Comparison of ENCODE assay signal across 17 cellular contexts in the genomic region with DNA sequence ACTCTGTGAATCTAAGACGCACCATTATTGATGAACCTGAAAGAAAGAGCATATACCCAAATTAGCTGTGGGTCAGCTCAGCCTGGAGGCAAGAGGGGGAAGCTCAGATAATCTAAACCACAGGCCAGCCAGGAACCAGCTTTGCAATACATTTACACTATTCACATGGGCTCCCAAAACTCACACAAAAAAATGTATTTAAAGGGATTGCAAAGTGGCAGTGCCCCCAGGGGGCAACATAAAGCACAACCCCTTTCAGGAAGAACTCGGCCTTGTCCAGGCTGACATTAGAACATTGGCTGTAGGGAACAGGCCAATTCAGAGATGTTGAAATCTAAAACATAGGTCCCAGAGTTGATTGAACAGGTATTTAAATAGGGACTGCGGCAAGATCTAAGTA. TPM values are rescaled to one million over a fixed set of nuclear protein-coding genes. Genes with fewer than 3 reads are reported as not detected.
DNase-seq lines count a peak whose midpoint lies in the region; ATAC-seq and TF ChIP-seq lines count a peak whose summit lies in the region.
"Had no signal": no experiment of that assay in that cellular context is flagged by ENCODE, and none has a peak within 500 bp of the region (broad histone marks: within the 10 kb centered on the region; RNA-seq: fewer than 3 reads in every experiment).

No MANE protein-coding gene starts in this region.

- H2AK5ac ChIP-seq in IMR-90 (ENCODE audit: low read depth, low read length): no peak overlapping the region

- BruUV-seq in IMR-90 (replicated peaks; lab: Mats Ljungman, UMichigan): no TSS peak

- H3K9me1 ChIP-seq in IMR-90 (ENCODE audit: insufficient read depth, low read length): peaks cover 5% of the 10 kb centered on the region; the same call in 1 of the 2 replicates

- no peak overlapping the region for H2AK9ac ChIP-seq in IMR-90 (replicated peaks; ENCODE audit: low read depth, low read length, poor library complexity)

- no peak overlapping the region for H2BK120ac ChIP-seq in IMR-90 (ENCODE audit: low read depth, low read length)

- no peak overlapping the region for H2BK20ac ChIP-seq in IMR-90 (ENCODE audit: low read depth, low read length)

- H3K4me3 Mint-ChIP-seq in T-helper 2 cell treated with Interferon-gamma antibody and Interleukin-4, amounts not matched to agents 5 μg/mL and 100 μg/mL, for 36 hours: peak overlapping the region; percentile 42
- H3K4me3 Mint-ChIP-seq in activated CD4-positive, alpha-beta memory T cell treated with anti-CD3 and anti-CD28 coated beads, Interleukin-2, amount 10 ng/mL, durations not matched to agents 7 days and 5 days: no peak overlapping the region
- peak overlapping the region in 7 of 10 donors; percentile 52 to 83 (median 70) for H3K4me3 Mint-ChIP-seq in naive thymus-derived CD8-positive, alpha-beta T cell

- no peak overlapping the region for H2AFZ ChIP-seq in IMR-90 (replicated peaks; ENCODE audit: low read length, poor library complexity)

- peaks cover 9% of the 10 kb centered on the region for H3K36me3 Mint-ChIP-seq in T-helper 2 cell treated with Interferon-gamma antibody and Interleukin-4, amounts not matched to agents 5 μg/mL and 100 μg/mL, for 36 hours (ENCODE audit: low read depth)
- peaks cover 13% of the 10 kb centered on the region for H3K36me3 Mint-ChIP-seq in activated CD4-positive, alpha-beta memory T cell treated with anti-CD3 and anti-CD28 coated beads, Interleukin-2, amount 10 ng/mL, durations not matched to agents 7 days and 5 days (ENCODE audit: low read depth)
- no peaks in the 10 kb centered on the region for H3K36me3 Mint-ChIP-seq in naive thymus-derived CD8-positive, alpha-beta T cell

- in situ Hi-C loops in IMR-90 (cut with MboI; ENCODE audit: low sequenced_read_pairs): no loop called here

- 100% methylated on average over 1 of the region's 3 CpGs; no CpG with 5 or more reads in 1 of the 2 experiments for WGBS in IMR-90 (ENCODE audit: extremely low coverage in 2 of 2, insufficient read length in 1 of 2), 2 experiments

- no peak for DNase-seq in T-helper 2 cell treated with Interferon-gamma antibody and Interleukin-4, amounts not matched to agents 5 μg/mL and 100 μg/mL, for 36 hours (ENCODE audit: low spot score)
- DNase-seq in T-helper 2 cell (no peak), IMR-90 (no peak), KG1 (lab: John Stamatoyannopoulos, UW) (no peak)
- DNase-seq in activated CD4-positive, alpha-beta memory T cell treated with anti-CD3 and anti-CD28 coated beads, Interleukin-2, amount 10 ng/mL, durations not matched to agents 7 days and 5 days: peak; percentile 5
- no peak for DNase-seq in naive thymus-derived CD8-positive, alpha-beta T cell
- DNase-seq in NK-92 treated with Interleukin-12 subunit alpha and Interleukin-12 subunit beta, amount 100 ng/mL, for 24 hours (lab: John Stamatoyannopoulos, UW): no peak
- DNase-seq: aorta; dermis blood vessel endothelial cell; NCI-H187 treated with DMSO at 0.1 percent for 48 hours; NCI-H774; stimulated activated CD4-positive, alpha-beta T cell treated with anti-CD3 and anti-CD28 coated beads, Interleukin-12 subunit alpha, Interleukin-12 subunit beta, amount 100 ng/mL, for 4 hours had no signal

- H2BK15ac ChIP-seq in IMR-90 (ENCODE audit: low read depth, low read length): no peak overlapping the region

- intact Hi-C loops in IMR-90 (cut with micrococcal nuclease): no loop called here

- no peak for TF ChIP-seq CTCF in IMR-90 (conservative IDR thresholded peaks at IDR 0.05; ENCODE audit: low read depth, low read length)

- dilution Hi-C loops in IMR-90 (cut with HindIII; ENCODE audit: low sequenced_read_pairs, unreplicated experiment): no loop called here

- peaks cover 25% of the 10 kb centered on the region for H3K9me3 Mint-ChIP-seq in T-helper 2 cell treated with Interferon-gamma antibody and Interleukin-4, amounts not matched to agents 5 μg/mL and 100 μg/mL, for 36 hours
- H3K9me3 Mint-ChIP-seq in activated CD4-positive, alpha-beta memory T cell treated with anti-CD3 and anti-CD28 coated beads, Interleukin-2, amount 10 ng/mL, durations not matched to agents 7 days and 5 days: peaks cover 22% of the 10 kb centered on the region
- H3K9me3 Mint-ChIP-seq in naive thymus-derived CD8-positive, alpha-beta T cell: peaks cover 0 to 10% (median 0%) of the 10 kb centered on the region in 9 donors

- no peaks in the 10 kb centered on the region for H3K9me3 ChIP-seq in IMR-90 (ENCODE audit: control insufficient read depth, insufficient read depth, low read length)
- H3K9me3 ChIP-seq: A549, thoracic aorta had no signal

- no peak overlapping the region for H3K4me2 ChIP-seq in IMR-90 (ENCODE audit: low read depth, low read length)

- no peak for ATAC-seq in IMR-90 (ENCODE audit: low read depth)
- ATAC-seq in naive thymus-derived CD8-positive, alpha-beta T cell: no peak
- no peak for ATAC-seq in HG02763 (IDR thresholded peaks at IDR 0.05; ENCODE audit: unreplicated experiment)

- no peak overlapping the region for H3K27ac Mint-ChIP-seq in T-helper 2 cell treated with Interferon-gamma antibody and Interleukin-4, amounts not matched to agents 5 μg/mL and 100 μg/mL, for 36 hours
- H3K27ac Mint-ChIP-seq in activated CD4-positive, alpha-beta memory T cell treated with anti-CD3 and anti-CD28 coated beads, Interleukin-2, amount 10 ng/mL, durations not matched to agents 7 days and 5 days: no peak overlapping the region
- H3K27ac Mint-ChIP-seq in naive thymus-derived CD8-positive, alpha-beta T cell: peak overlapping the region; percentile 34 to 89 (median 81)

- no peak overlapping the region for H3K27ac ChIP-seq in IMR-90 (ENCODE audit: insufficient read depth, low read length)
- H3K27ac ChIP-seq: VCaP had no signal

- no peak overlapping the region for H3K4me3 ChIP-seq in IMR-90 (ENCODE audit: insufficient read depth, low read depth, low read length)

- no peak for TF ChIP-seq POLR2A in IMR-90 (IDR thresholded peaks at IDR 0.05; ENCODE audit: low read depth, low read length)

- no peaks in the 10 kb centered on the region for H3K79me1 ChIP-seq in IMR-90 (ENCODE audit: low read depth in 1 of 2, low read length in 2 of 2)

- H3K14ac ChIP-seq in IMR-90 (replicated peaks; ENCODE audit: low read depth, low read length): no peak overlapping the region

- H2BK5ac ChIP-seq in IMR-90 (ENCODE audit: low read depth, low read length, poor library complexity, severe bottlenecking): no peak overlapping the region

- H3K4me1 ChIP-seq in IMR-90 (ENCODE audit: control insufficient read depth, insufficient read depth, low read length): peaks cover 11% of the 10 kb centered on the region

- CTCF ChIA-PET in IMR-90 (lab: Yijun Ruan, JAX): no interaction called here
- CTCF ChIA-PET in activated CD4-positive, alpha-beta memory T cell treated with anti-CD3 and anti-CD28 coated beads, Interleukin-2, amount 10 ng/mL, durations not matched to agents 7 days and 5 days (lab: Charles Lee): no interaction called here

- no peaks in the 10 kb centered on the region for H3K36me3 ChIP-seq in IMR-90 (ENCODE audit: control insufficient read depth, insufficient read depth, low read length)
- H3K36me3 ChIP-seq: thoracic aorta had no signal

- H3K4me1 Mint-ChIP-seq in T-helper 2 cell treated with Interferon-gamma antibody and Interleukin-4, amounts not matched to agents 5 μg/mL and 100 μg/mL, for 36 hours (ENCODE audit: low read depth): peaks cover 17% of the 10 kb centered on the region
- peaks cover 28% of the 10 kb centered on the region for H3K4me1 Mint-ChIP-seq in activated CD4-positive, alpha-beta memory T cell treated with anti-CD3 and anti-CD28 coated beads, Interleukin-2, amount 10 ng/mL, durations not matched to agents 7 days and 5 days
- peaks cover 18 to 27% (median 20%) of the 10 kb centered on the region in 4 donors for H3K4me1 Mint-ChIP-seq in naive thymus-derived CD8-positive, alpha-beta T cell

- H3K9ac ChIP-seq in IMR-90 (ENCODE audit: low read depth, low read length): no peak overlapping the region

- H4K91ac ChIP-seq in IMR-90 (ENCODE audit: insufficient read depth, low read depth, low read length): peak overlapping the region; percentile 14; the same call in 1 of the 2 replicates

- no peaks in the 10 kb centered on the region for H3K27me3 ChIP-seq in IMR-90 (ENCODE audit: control insufficient read depth, insufficient read depth, low read length)

- H4K5ac ChIP-seq in IMR-90 (ENCODE audit: low read depth, low read length): peak overlapping the region; percentile 38; the same call in 1 of the 2 replicates

- H4K8ac ChIP-seq in IMR-90 (ENCODE audit: low read depth in 2 of 2, low read length in 2 of 2): no peak overlapping the region; a peak in 1 of 4 replicates

- POLR2A ChIA-PET in IMR-90 (lab: Charles Lee; ENCODE audit: unreplicated experiment): no interaction called here
- POLR2A ChIA-PET in activated CD4-positive, alpha-beta memory T cell treated with anti-CD3 and anti-CD28 coated beads, Interleukin-2, amount 10 ng/mL, durations not matched to agents 7 days and 5 days (lab: Charles Lee): interaction anchor here (4.4 kb wide), 1 partner anchor 53 kb away, joined by 25 read pairs; the partner anchor contains the start of genes CUL4A and PCID2
- POLR2A ChIA-PET in naive thymus-derived CD8-positive, alpha-beta T cell (lab: Charles Lee): interaction anchor here (3.4 kb wide), 1 partner anchor 54 kb away, joined by 27 read pairs; the partner anchor contains the start of genes CUL4A and PCID2

- no peaks in the 10 kb centered on the region for H4K20me1 ChIP-seq in IMR-90 (ENCODE audit: insufficient read depth, low read length)

- H3K4ac ChIP-seq in IMR-90 (ENCODE audit: low read depth, low read length): peak overlapping the region; percentile 31; the same call in 1 of the 2 replicates

- peaks cover 33% of the 10 kb centered on the region for H3K27me3 Mint-ChIP-seq in T-helper 2 cell treated with Interferon-gamma antibody and Interleukin-4, amounts not matched to agents 5 μg/mL and 100 μg/mL, for 36 hours (ENCODE audit: low read depth)
- H3K27me3 Mint-ChIP-seq in activated CD4-positive, alpha-beta memory T cell treated with anti-CD3 and anti-CD28 coated beads, Interleukin-2, amount 10 ng/mL, durations not matched to agents 7 days and 5 days: peaks cover 26% of the 10 kb centered on the region
- peaks cover 0 to 14% (median 7%) of the 10 kb centered on the region in 5 donors for H3K27me3 Mint-ChIP-seq in naive thymus-derived CD8-positive, alpha-beta T cell

- H3K23ac ChIP-seq in IMR-90 (ENCODE audit: low read depth, low read length): no peak overlapping the region

- no peak overlapping the region for H3K18ac ChIP-seq in IMR-90 (ENCODE audit: low read depth, low read length)

- no peak overlapping the region for H3K56ac ChIP-seq in IMR-90 (ENCODE audit: extremely low read depth, insufficient read depth, low read length)

- TF ChIP-seq RAD21 in IMR-90 (IDR thresholded peaks at IDR 0.05; ENCODE audit: low read length): no peak

RNA-seq across cellular contexts. Expression of gene PROZ, which starts 3.2 kb away (rescaled TPM):
- not detected in 2 replicates for total RNA-seq in IMR-90 (2012; rRNA removed)
- not detected in 2 replicates for polyA plus RNA-seq in IMR-90 (2012; rRNA removed)
- polyA plus RNA-seq in IMR-90 (2012; cell fraction: cytosol; rRNA removed): not detected in 2 replicates
- not detected in 2 replicates for polyA plus RNA-seq in IMR-90 (2012; cell fraction: nucleus; rRNA removed; ENCODE audit: low replicate concordance)
- total RNA-seq in activated CD4-positive, alpha-beta memory T cell treated with anti-CD3 and anti-CD28 coated beads, Interleukin-2, amount 10 ng/mL, durations not matched to agents 7 days and 5 days: not detected
- not detected for total RNA-seq in naive thymus-derived CD8-positive, alpha-beta T cell
- polyA plus RNA-seq in naive thymus-derived CD8-positive, alpha-beta T cell: not detected
- total RNA-seq: aorta, omental fat pad, thoracic aorta had no signal
- polyA plus RNA-seq: A549, aorta had no signal

RNA-seq across cellular contexts. Expression of gene F10, which starts 32.6 kb away (rescaled TPM):
- total RNA-seq in IMR-90 (2012; rRNA removed): 7.2 and 9.1 TPM in 2 replicates
- 19.5 and 19.7 TPM in 2 replicates for polyA plus RNA-seq in IMR-90 (2012; rRNA removed)
- 12.2 and 29.3 TPM in 2 replicates for polyA plus RNA-seq in IMR-90 (2012; cell fraction: cytosol; rRNA removed)
- 9.8 and 11.4 TPM in 2 replicates for polyA plus RNA-seq in IMR-90 (2012; cell fraction: nucleus; rRNA removed; ENCODE audit: low replicate concordance)
- total RNA-seq in activated CD4-positive, alpha-beta memory T cell treated with anti-CD3 and anti-CD28 coated beads, Interleukin-2, amount 10 ng/mL, durations not matched to agents 7 days and 5 days: not detected
- total RNA-seq in naive thymus-derived CD8-positive, alpha-beta T cell: not detected
- polyA plus RNA-seq in naive thymus-derived CD8-positive, alpha-beta T cell: not detected
- total RNA-seq: dermis blood vessel endothelial cell had no signal

RNA-seq across cellular contexts. Expression of gene F7, which starts 49.6 kb away (rescaled TPM):
- under 0.01 TPM in 1 of 2 replicates, not detected in the other for total RNA-seq in IMR-90 (2012; rRNA removed)
- 0.07 and 0.09 TPM in 2 replicates for polyA plus RNA-seq in IMR-90 (2012; rRNA removed)
- polyA plus RNA-seq in IMR-90 (2012; cell fraction: cytosol; rRNA removed): 0.03 TPM in 1 of 2 replicates, not detected in the other
- 0.09 TPM in 2 replicates for polyA plus RNA-seq in IMR-90 (2012; cell fraction: nucleus; rRNA removed; ENCODE audit: low replicate concordance)
- total RNA-seq in activated CD4-positive, alpha-beta memory T cell treated with anti-CD3 and anti-CD28 coated beads, Interleukin-2, amount 10 ng/mL, durations not matched to agents 7 days and 5 days: not detected
- total RNA-seq in naive thymus-derived CD8-positive, alpha-beta T cell: under 1 TPM; 0.14 to 0.36 TPM
- under 1 TPM in 1 of 3 donors, not detected in 2; 0.16 TPM for polyA plus RNA-seq in naive thymus-derived CD8-positive, alpha-beta T cell
- total RNA-seq: dermis blood vessel endothelial cell, thoracic aorta had no signal

RNA-seq across cellular contexts. Expression of gene PCID2, which starts 53.3 kb away (rescaled TPM):
- total RNA-seq in IMR-90 (2012; rRNA removed): 72.8 and 90.9 TPM in 2 replicates
- polyA plus RNA-seq in IMR-90 (2012; rRNA removed): 71.7 and 83.5 TPM in 2 replicates
- 25.2 and 46.9 TPM in 2 replicates for polyA plus RNA-seq in IMR-90 (2012; cell fraction: cytosol; rRNA removed)
- polyA plus RNA-seq in IMR-90 (2012; cell fraction: nucleus; rRNA removed; ENCODE audit: low replicate concordance): 56.5 and 157 TPM in 2 replicates
- total RNA-seq in activated CD4-positive, alpha-beta memory T cell treated with anti-CD3 and anti-CD28 coated beads, Interleukin-2, amount 10 ng/mL, durations not matched to agents 7 days and 5 days: 10 to 100 TPM; 58.9 to 66.2 TPM
- total RNA-seq in naive thymus-derived CD8-positive, alpha-beta T cell: 10 to 100 TPM; 73.8 to 73.9 TPM
- 10 to 100 TPM; 64.6 to 68.6 (median 66.9) TPM for polyA plus RNA-seq in naive thymus-derived CD8-positive, alpha-beta T cell

RNA-seq across cellular contexts. Expression of gene CUL4A, which starts 54.2 kb away (rescaled TPM):
- total RNA-seq in IMR-90 (2012; rRNA removed): 128 and 146 TPM in 2 replicates
- polyA plus RNA-seq in IMR-90 (2012; rRNA removed): 68.7 and 86.0 TPM in 2 replicates
- 35.5 and 36.9 TPM in 2 replicates for polyA plus RNA-seq in IMR-90 (2012; cell fraction: cytosol; rRNA removed)
- polyA plus RNA-seq in IMR-90 (2012; cell fraction: nucleus; rRNA removed; ENCODE audit: low replicate concordance): 77.4 and 122 TPM in 2 replicates
- total RNA-seq in activated CD4-positive, alpha-beta memory T cell treated with anti-CD3 and anti-CD28 coated beads, Interleukin-2, amount 10 ng/mL, durations not matched to agents 7 days and 5 days: 10 to 100 TPM; 67.2 to 68.8 TPM
- 10 to 100 TPM; 83.2 to 90.8 TPM for total RNA-seq in naive thymus-derived CD8-positive, alpha-beta T cell
- polyA plus RNA-seq in naive thymus-derived CD8-positive, alpha-beta T cell: 10 to 100 TPM; 36.1 to 49.2 (median 36.7) TPM

Comparison
In these comparisons a context has a peak if more than half of its experiments do, and no peak if none do; other contexts are left out.
1. H3K27ac Mint-ChIP-seq: peak in naive thymus-derived CD8-positive, alpha-beta T cell (10 of 10); none in T-helper 2 cell treated with Interferon-gamma antibody and Interleukin-4, amounts not matched to agents 5 μg/mL and 100 μg/mL, for 36 hours (single experiment) and activated CD4-positive, alpha-beta memory T cell treated with anti-CD3 and anti-CD28 coated beads, Interleukin-2, amount 10 ng/mL, durations not matched to agents 7 days and 5 days (single experiment).